ENCODE assay signal across 28 cellular contexts in the genomic region with DNA sequence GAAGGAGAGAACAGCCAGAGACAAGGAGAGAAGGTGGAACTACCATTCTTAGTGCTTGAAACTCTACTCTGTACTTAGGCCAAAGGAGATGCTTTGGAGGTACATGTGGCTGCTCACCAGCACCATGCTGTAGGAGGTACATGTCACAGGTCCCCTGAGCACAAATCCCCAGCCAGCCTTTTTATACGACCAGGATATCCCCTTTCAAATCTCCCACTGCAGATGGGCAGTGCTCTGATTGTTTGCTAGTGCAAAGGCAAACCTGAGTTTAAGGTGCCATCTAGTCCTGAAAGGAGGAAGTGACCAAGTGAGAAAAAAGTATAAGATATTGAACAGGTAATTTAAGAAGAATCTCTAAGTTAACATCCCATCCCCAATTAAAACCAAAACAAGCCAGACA. TPM values are rescaled to one million over a fixed set of nuclear protein-coding genes. Genes with fewer than 3 reads are reported as not detected.
DNase-seq lines count a peak whose midpoint lies in the region; ATAC-seq and TF ChIP-seq lines count a peak whose summit lies in the region.
"Had no signal": no experiment of that assay in that cellular context is flagged by ENCODE, and none has a peak within 500 bp of the region (broad histone marks: within the 10 kb centered on the region; RNA-seq: fewer than 3 reads in every experiment).

No MANE protein-coding gene starts in this region.

- CTCF ChIA-PET in mammary epithelial cell (lab: Charles Lee; ENCODE audit: low non-redundant PET), result no interaction called here

- 7% methylated on average over 1 of the region's 1 CpG for WGBS in mammary epithelial cell (ENCODE audit: low coverage, missing lambda C conversion rate)

- no peaks in the 10 kb centered on the region for H3K9me3 Mint-ChIP-seq in activated naive CD8-positive, alpha-beta T cell treated with anti-CD3 and anti-CD28 coated beads, Interleukin-2, amount 50 U/mL, for 24 hours
- H3K9me3 Mint-ChIP-seq in osteocyte (ENCODE audit: unreplicated experiment), result peaks cover under 1% of the 10 kb centered on the region
- H3K9me3 Mint-ChIP-seq: activated CD8-positive, alpha-beta T cell treated with anti-CD3 and anti-CD28 coated beads for 36 hours; activated T-helper 2 cell treated with anti-CD3 and anti-CD28 coated beads, Interferon-gamma antibody, Interleukin-2, Interleukin-4, amounts not matched to agents 10 μg/mL and 5 μg/mL and 100 μg/mL, durations not matched to agents 14 hours and 24 hours and 36 hours; HFFc6 had no signal

- H3K9ac ChIP-seq in mammary epithelial cell (ENCODE audit: insufficient read depth, low read length), result no peak overlapping the region

- H3K4me3 ChIP-seq in GM06990 (replicated peaks; ENCODE audit: low read depth, low read length) (no peak overlapping the region), epithelial cell of proximal tubule (ENCODE audit: low read depth, low read length) (no peak overlapping the region), mammary epithelial cell (replicated peaks in 1 of 3; ENCODE audit: insufficient read depth in 1 of 3, low read depth in 2 of 3, low read length in 3 of 3) (no peak overlapping the region)
- H3K4me3 ChIP-seq: dorsolateral prefrontal cortex, heart right ventricle, lower lobe of right lung, upper lobe of right lung had no signal

- no peaks in the 10 kb centered on the region for H3K36me3 ChIP-seq in GM06990 (ENCODE audit: control insufficient read depth, insufficient read depth, low read length)
- H3K36me3 ChIP-seq in mammary epithelial cell (ENCODE audit: insufficient read depth, low read length), result no peaks in the 10 kb centered on the region
- H3K36me3 ChIP-seq: brain microvascular endothelial cell, heart right ventricle, lower lobe of right lung, upper lobe of right lung had no signal

- H3K79me2 ChIP-seq in mammary epithelial cell (ENCODE audit: insufficient read depth, low read length), result no peaks in the 10 kb centered on the region

- DNase-seq in GM06990 (ENCODE audit: extremely low read depth, insufficient read length) (no peak), NCI-H69 (lab: John Stamatoyannopoulos, UW) (peak; percentile 34), epithelial cell of proximal tubule (ENCODE audit: low read depth) (no peak), mammary epithelial cell (no peak), osteocyte (ENCODE audit: extremely low spot score, unreplicated experiment) (no peak)
- no peak for DNase-seq in activated naive CD8-positive, alpha-beta T cell treated with anti-CD3 and anti-CD28 coated beads, Interleukin-2, amount 50 U/mL, for 24 hours
- DNase-seq in central memory CD4-positive, alpha-beta T cell, result no peak
- DNase-seq: activated CD4-positive, alpha-beta T cell treated with anti-CD3 and anti-CD28 coated beads for 1 hour; activated CD8-positive, alpha-beta T cell treated with anti-CD3 and anti-CD28 coated beads for 36 hours; activated naive CD4-positive, alpha-beta T cell treated with anti-CD3 and anti-CD28 coated beads, Interleukin-2, amount 50 U/mL, for 16 hours; amniotic stem cell; brain microvascular endothelial cell; dorsolateral prefrontal cortex; heart right ventricle; HFFc6; kidney glomerular epithelial cell; lower lobe of right lung; naive thymus-derived CD8-positive, alpha-beta T cell; NCI-H146; NCI-H2107; NCI-H446; SHP77; stimulated activated naive CD4-positive, alpha-beta T cell; T-helper 2 cell; upper lobe of right lung had no signal

- H4K20me1 ChIP-seq in mammary epithelial cell (ENCODE audit: insufficient read depth, low read length), result no peaks in the 10 kb centered on the region

- no peaks in the 10 kb centered on the region for H3K4me1 Mint-ChIP-seq in activated naive CD8-positive, alpha-beta T cell treated with anti-CD3 and anti-CD28 coated beads, Interleukin-2, amount 50 U/mL, for 24 hours
- no peaks in the 10 kb centered on the region for H3K4me1 Mint-ChIP-seq in osteocyte (ENCODE audit: unreplicated experiment)
- H3K4me1 Mint-ChIP-seq: naive thymus-derived CD8-positive, alpha-beta T cell had no signal

- dilution Hi-C loops in mammary epithelial cell (cut with HindIII; ENCODE audit: low sequenced_read_pairs), result no loop called here

- no peak overlapping the region for H2AFZ ChIP-seq in mammary epithelial cell (ENCODE audit: low read depth, low read length)

- no peak overlapping the region for H3K27ac Mint-ChIP-seq in activated naive CD8-positive, alpha-beta T cell treated with anti-CD3 and anti-CD28 coated beads, Interleukin-2, amount 50 U/mL, for 24 hours
- no peak overlapping the region for H3K27ac Mint-ChIP-seq in osteocyte (ENCODE audit: unreplicated experiment)
- H3K27ac Mint-ChIP-seq: activated CD8-positive, alpha-beta T cell treated with anti-CD3 and anti-CD28 coated beads for 36 hours; activated T-helper 2 cell treated with anti-CD3 and anti-CD28 coated beads, Interferon-gamma antibody, Interleukin-2, Interleukin-4, amounts not matched to agents 10 μg/mL and 5 μg/mL and 100 μg/mL, durations not matched to agents 14 hours and 24 hours and 36 hours; HFFc6; naive thymus-derived CD8-positive, alpha-beta T cell had no signal

- peaks cover 19% of the 10 kb centered on the region for H3K27me3 Mint-ChIP-seq in activated naive CD8-positive, alpha-beta T cell treated with anti-CD3 and anti-CD28 coated beads, Interleukin-2, amount 50 U/mL, for 24 hours
- H3K27me3 Mint-ChIP-seq in osteocyte (ENCODE audit: unreplicated experiment), result peaks cover 2% of the 10 kb centered on the region

- no peaks in the 10 kb centered on the region for H3K36me3 Mint-ChIP-seq in activated naive CD8-positive, alpha-beta T cell treated with anti-CD3 and anti-CD28 coated beads, Interleukin-2, amount 50 U/mL, for 24 hours (ENCODE audit: low read depth)
- H3K36me3 Mint-ChIP-seq in osteocyte (ENCODE audit: unreplicated experiment), result no peaks in the 10 kb centered on the region

- H3K4me2 ChIP-seq in mammary epithelial cell (ENCODE audit: insufficient read depth, low read depth, low read length), result no peak overlapping the region

- BruUV-seq in mammary epithelial cell (replicated peaks; lab: Mats Ljungman, UMichigan), result no TSS peak

- no peak overlapping the region for H3K27ac ChIP-seq in mammary epithelial cell (ENCODE audit: insufficient read depth, low read depth, low read length)
- H3K27ac ChIP-seq: brain microvascular endothelial cell, dorsolateral prefrontal cortex, heart right ventricle, lower lobe of right lung, upper lobe of right lung had no signal

- TF ChIP-seq CTCF in GM06990 (IDR thresholded peaks at IDR 0.05; ENCODE audit: insufficient read depth, low read length, poor library complexity, severe bottlenecking) (peak; percentile 2), epithelial cell of proximal tubule (conservative IDR thresholded peaks at IDR 0.05; ENCODE audit: low read depth, low read length) (peak; percentile 52), mammary epithelial cell (conservative IDR thresholded peaks at IDR 0.05 in 1 of 2, IDR thresholded peaks at IDR 0.05 in 1 of 2; ENCODE audit: extremely low read depth in 1 of 2, insufficient read depth in 1 of 2, low read depth in 1 of 2, low read length in 2 of 2) (no peak), osteocyte (IDR thresholded peaks at IDR 0.05) (no peak)

- in situ Hi-C loops in mammary epithelial cell (cut with MboI; ENCODE audit: low sequenced_read_pairs in 2 of 2), result no loop called here

- H3K4me1 ChIP-seq in mammary epithelial cell (ENCODE audit: insufficient read depth, low read length), result no peaks in the 10 kb centered on the region
- H3K4me1 ChIP-seq: heart right ventricle, lower lobe of right lung, upper lobe of right lung had no signal

- intact Hi-C loops in mammary epithelial cell (cut with micrococcal nuclease), result no loop called here

- H3K9me3 ChIP-seq in mammary epithelial cell (replicated peaks; ENCODE audit: insufficient read depth, low read length), result no peaks in the 10 kb centered on the region
- H3K9me3 ChIP-seq: heart right ventricle, lower lobe of right lung, upper lobe of right lung had no signal

- H3K4me3 Mint-ChIP-seq in activated naive CD8-positive, alpha-beta T cell treated with anti-CD3 and anti-CD28 coated beads, Interleukin-2, amount 50 U/mL, for 24 hours, result no peak overlapping the region
- no peak overlapping the region for H3K4me3 Mint-ChIP-seq in osteocyte (ENCODE audit: unreplicated experiment)
- H3K4me3 Mint-ChIP-seq: activated CD8-positive, alpha-beta T cell treated with anti-CD3 and anti-CD28 coated beads for 36 hours; HFFc6; naive thymus-derived CD8-positive, alpha-beta T cell had no signal

- ATAC-seq in GM21528 (IDR thresholded peaks at IDR 0.05; ENCODE audit: low FRiP score, unreplicated experiment), result peak; percentile 46
- no peak for ATAC-seq in activated naive CD8-positive, alpha-beta T cell treated with anti-CD3 and anti-CD28 coated beads, Interleukin-2, amount 50 U/mL, for 24 hours
- ATAC-seq: activated CD8-positive, alpha-beta T cell treated with anti-CD3 and anti-CD28 coated beads for 36 hours; heart right ventricle; lower lobe of right lung; naive thymus-derived CD8-positive, alpha-beta T cell; Panc1; upper lobe of right lung had no signal

- H3K27me3 ChIP-seq in GM06990 (replicated peaks; ENCODE audit: control insufficient read depth, insufficient read depth, low read length) (no peaks in the 10 kb centered on the region), mammary epithelial cell (ENCODE audit: insufficient read depth, low read length) (no peaks in the 10 kb centered on the region)
- H3K27me3 ChIP-seq: brain microvascular endothelial cell, dorsolateral prefrontal cortex, upper lobe of right lung had no signal

RNA-seq across cellular contexts. Expression of a gene that starts 17.1 kb away (rescaled TPM):
- 8.3 and 9.1 TPM in 2 replicates for total RNA-seq in epithelial cell of proximal tubule
- 10 to 100 TPM in 1 of 2 donors, 1 to 10 TPM in 1; 9.3 to 20.7 TPM for total RNA-seq in mammary epithelial cell
- polyA plus RNA-seq in mammary epithelial cell, result 3.4 TPM
- 19.5 TPM for polyA minus RNA-seq in mammary epithelial cell
- total RNA-seq in osteocyte, result 22.2 and 25.1 TPM in 2 replicates

Comparison
In these comparisons a context has a peak if more than half of its experiments do, and no peak if none do; other contexts are left out.
1. CTCF ChIP-seq: peak in GM06990 (single experiment) and epithelial cell of proximal tubule (single experiment); none in mammary epithelial cell (0 of 2) and osteocyte (single experiment).